8 cellular contexts compared by ENCODE assay signal in genomic region chr20:49668181-49668877, GRCh38. TPM values are rescaled to one million over a fixed set of nuclear protein-coding genes. Genes with fewer than 3 reads are reported as not detected.
DNase-seq lines count a peak whose midpoint lies in the region; ATAC-seq and TF ChIP-seq lines count a peak whose summit lies in the region.

No MANE protein-coding gene starts in this region.

- intact Hi-C loops in psoas muscle (cut with DNase I) (no loop called here), prostate gland (cut with DNase I) (no loop called here)

- H3K36me3 ChIP-seq in psoas muscle (ENCODE audit: insufficient read depth in 1 of 2, low read depth in 1 of 2): no peaks in the 10 kb centered on the region
- H3K36me3 ChIP-seq in prostate gland: no peaks in the 10 kb centered on the region

- TF ChIP-seq POLR2A in prostate gland (IDR thresholded peaks at IDR 0.05): no peak

- TF ChIP-seq CTCF in psoas muscle (IDR thresholded peaks at IDR 0.05) (no peak), omental fat pad (IDR thresholded peaks at IDR 0.05) (no peak), prostate gland (IDR thresholded peaks at IDR 0.05) (no peak)

- no peaks in the 10 kb centered on the region for H3K27me3 Mint-ChIP-seq in T-cell
- H3K27me3 Mint-ChIP-seq in activated naive CD8-positive, alpha-beta T cell treated with anti-CD3 and anti-CD28 coated beads for 36 hours: no peaks in the 10 kb centered on the region

- no peaks in the 10 kb centered on the region for H3K36me3 Mint-ChIP-seq in T-cell
- no peaks in the 10 kb centered on the region for H3K36me3 Mint-ChIP-seq in activated naive CD8-positive, alpha-beta T cell treated with anti-CD3 and anti-CD28 coated beads for 36 hours

- H3K4me1 ChIP-seq in psoas muscle (peaks cover 55% of the 10 kb centered on the region), prostate gland (replicated peaks) (no peaks in the 10 kb centered on the region)

- WGBS in psoas muscle, 3 donors: 71 to 85% (median 72%) methylated on average over 12 of the region's 12 CpGs
- 75% methylated on average over 12 of the region's 12 CpGs for WGBS in prostate gland

- POLR2A ChIA-PET in T-cell (lab: Charles Lee): interaction anchor here (0.6 to 1.5 kb wide), 8 partner anchors 11 to 486 kb away, joined by 3 to 6 read pairs (median 4); no protein-coding TSS in a partner anchor

- peak overlapping the region; percentile 44 for H3K27ac ChIP-seq in psoas muscle
- H3K27ac ChIP-seq in prostate gland: no peak overlapping the region

- H3K27me3 ChIP-seq in psoas muscle (ENCODE audit: insufficient read depth in 3 of 3, low read length in 2 of 3) (no peaks in the 10 kb centered on the region), prostate gland (replicated peaks; ENCODE audit: insufficient read depth) (no peaks in the 10 kb centered on the region)

- peak; percentile 23 to 93 (median 80) for DNase-seq in T-cell
- peak; percentile 52 for DNase-seq in activated naive CD8-positive, alpha-beta T cell treated with anti-CD3 and anti-CD28 coated beads for 36 hours
- no peak for DNase-seq in psoas muscle
- no peak for DNase-seq in A172 (ENCODE audit: low spot score)
- no peak for DNase-seq in omental fat pad (ENCODE audit: low spot score)
- no peak for DNase-seq in prostate gland (ENCODE audit: low spot score)

- no peaks in the 10 kb centered on the region for H3K9me3 Mint-ChIP-seq in T-cell
- no peaks in the 10 kb centered on the region for H3K9me3 Mint-ChIP-seq in activated naive CD8-positive, alpha-beta T cell treated with anti-CD3 and anti-CD28 coated beads for 36 hours

- peak overlapping the region; percentile 62 to 69 for H3K27ac Mint-ChIP-seq in T-cell
- peak overlapping the region; percentile 40 for H3K27ac Mint-ChIP-seq in activated naive CD8-positive, alpha-beta T cell treated with anti-CD3 and anti-CD28 coated beads for 36 hours

- peak overlapping the region; percentile 62 to 73 (median 72) for H3K4me3 Mint-ChIP-seq in T-cell
- peak overlapping the region; percentile 19 for H3K4me3 Mint-ChIP-seq in activated naive CD8-positive, alpha-beta T cell treated with anti-CD3 and anti-CD28 coated beads for 36 hours

- H3K9me3 ChIP-seq in psoas muscle (no peaks in the 10 kb centered on the region), prostate gland (no peaks in the 10 kb centered on the region)

- peaks cover 42 to 71% (median 46%) of the 10 kb centered on the region in 3 donors for H3K4me1 Mint-ChIP-seq in T-cell
- peaks cover 43% of the 10 kb centered on the region for H3K4me1 Mint-ChIP-seq in activated naive CD8-positive, alpha-beta T cell treated with anti-CD3 and anti-CD28 coated beads for 36 hours

- ATAC-seq in GM18517 (IDR thresholded peaks at IDR 0.05; ENCODE audit: unreplicated experiment): peak; percentile 62
- ATAC-seq in HG02885 (IDR thresholded peaks at IDR 0.05; ENCODE audit: poor library complexity, unreplicated experiment): peak; percentile 81
- peak; percentile 64 to 89 (median 79) for ATAC-seq in T-cell (replicated peaks in 1 of 4)
- peak; percentile 29 to 41 (median 36) for ATAC-seq in psoas muscle
- no peak for ATAC-seq in omental fat pad (ENCODE audit: low FRiP score)

- H3K4me3 ChIP-seq in psoas muscle (no peak overlapping the region), prostate gland (no peak overlapping the region)

- CTCF ChIA-PET in T-cell (lab: Charles Lee): interaction anchor here in 1 of 2 donors (0.5 to 1.7 kb wide), 9 partner anchors 8 to 511 kb away, joined by 3 to 5 read pairs (median 3); no protein-coding TSS in a partner anchor

RNA-seq across cellular contexts. Expression of gene B4GALT5, which starts 45.3 kb away (rescaled TPM):
- total RNA-seq in T-cell (10 to 100 TPM in 2 of 5 donors, 1 to 10 TPM in 3; 4.6 to 11.9 (median 9.2) TPM), psoas muscle (100 to 1,000 TPM in 2 of 4 donors, 10 to 100 TPM in 2; 49.3 to 284 (median 92.5) TPM), omental fat pad (10 to 100 TPM; 27.0 to 93.1 (median 31.3) TPM), prostate gland (10 to 100 TPM; 17.8 to 53.7 TPM)
- 10 to 100 TPM; 22.4 to 23.3 TPM for total RNA-seq in activated naive CD8-positive, alpha-beta T cell treated with anti-CD3 and anti-CD28 coated beads for 36 hours
- polyA plus RNA-seq in psoas muscle: 10 to 100 TPM; 32.0 to 75.3 (median 72.3) TPM
- total RNA-seq in A172 (2014; rRNA removed; shearing (Covaris generic)): 40.0 and 44.1 TPM in 2 replicates

Comparison
In these comparisons a context has a peak if more than half of its experiments do, and no peak if none do; other contexts are left out.
1. DNase-seq: peak in T-cell (34 of 34) and activated naive CD8-positive, alpha-beta T cell treated with anti-CD3 and anti-CD28 coated beads for 36 hours (single experiment); none in psoas muscle (0 of 2), A172 (single experiment), omental fat pad (single experiment) and prostate gland (single experiment).